In genomic region chr10:124710266-124710881, GRCh38 we compare ENCODE assay signal across 11 cellular contexts. TPM values are rescaled to one million over a fixed set of nuclear protein-coding genes. Genes with fewer than 3 reads are reported as not detected.
A peak's percentile ranks its signal among the peaks of the same experiment; 100 is the strongest.
DNase-seq lines count a peak whose midpoint lies in the region; ATAC-seq and TF ChIP-seq lines count a peak whose summit lies in the region.
"Had no signal": no experiment of that assay in that cellular context is flagged by ENCODE, and none has a peak within 500 bp of the region (broad histone marks: within the 10 kb centered on the region; RNA-seq: fewer than 3 reads in every experiment).

No MANE protein-coding gene starts in this region.

- no peaks in the 10 kb centered on the region for H3K79me2 ChIP-seq in smooth muscle cell (ENCODE audit: low read depth)

- H3K36me3 ChIP-seq in neutrophil (peaks cover 12% of the 10 kb centered on the region), tibial nerve (peaks cover 0 to 6% (median 0%) of the 10 kb centered on the region in 3 donors), MG63 (peaks cover 7% of the 10 kb centered on the region), smooth muscle cell (ENCODE audit: low read depth) (no peaks in the 10 kb centered on the region)

- H3K4me3 ChIP-seq in neutrophil (ENCODE audit: low read depth in 1 of 2, low read length in 1 of 2) (peak overlapping the region in 1 of 2 experiments; percentile 5), tibial nerve (no peak overlapping the region), MG63 (no peak overlapping the region), smooth muscle cell (no peak overlapping the region)

- no peak overlapping the region for H2AFZ ChIP-seq in smooth muscle cell (ENCODE audit: low read depth)

- no peaks in the 10 kb centered on the region for H3K9me3 Mint-ChIP-seq in activated T-cell treated with anti-CD3 and anti-CD28 coated beads, Interleukin-2, amount 50 U/mL, for 24 hours
- no peaks in the 10 kb centered on the region for H3K9me3 Mint-ChIP-seq in activated T-cell treated with anti-CD3 and anti-CD28 coated beads, Interleukin-2, amount 50 U/mL, for 4 hours
- no peaks in the 10 kb centered on the region for H3K9me3 Mint-ChIP-seq in activated CD4-positive, alpha-beta memory T cell treated with anti-CD3 and anti-CD28 coated beads for 36 hours

- CTCF ChIA-PET in activated CD4-positive, alpha-beta memory T cell treated with anti-CD3 and anti-CD28 coated beads for 36 hours (lab: Charles Lee), result no interaction called here

- no peak for ATAC-seq in activated T-cell treated with anti-CD3 and anti-CD28 coated beads, Interleukin-2, amount 50 U/mL, for 4 hours
- ATAC-seq: activated CD8-positive, alpha-beta memory T cell treated with anti-CD3 and anti-CD28 coated beads, Interleukin-2, amount 10 ng/mL, durations not matched to agents 7 days and 5 days had no signal

- WGBS in tibial nerve, 2 donors, result 43 to 46% methylated on average over 13 to 14 of the region's 14 CpGs
- WGBS in smooth muscle cell (ENCODE audit: low lambda C conversion rate), result 83% methylated on average over 14 of the region's 14 CpGs

- H3K27ac Mint-ChIP-seq in activated T-cell treated with anti-CD3 and anti-CD28 coated beads, Interleukin-2, amount 50 U/mL, for 24 hours, result peak overlapping the region; percentile 53
- H3K27ac Mint-ChIP-seq in activated CD4-positive, alpha-beta memory T cell treated with anti-CD3 and anti-CD28 coated beads for 36 hours, result no peak overlapping the region

- peak overlapping the region; percentile 53 for H3K27ac ChIP-seq in epithelial cell of prostate
- peak overlapping the region; percentile 94 for H3K27ac ChIP-seq in neutrophil
- H3K27ac ChIP-seq in tibial nerve, result peak overlapping the region; percentile 82 to 98 (median 88)
- H3K27ac ChIP-seq in smooth muscle cell (ENCODE audit: low read depth), result no peak overlapping the region

- H3K4me3 Mint-ChIP-seq in activated T-cell treated with anti-CD3 and anti-CD28 coated beads, Interleukin-2, amount 50 U/mL, for 24 hours, result no peak overlapping the region
- no peak overlapping the region for H3K4me3 Mint-ChIP-seq in activated T-cell treated with anti-CD3 and anti-CD28 coated beads, Interleukin-2, amount 50 U/mL, for 4 hours
- no peak overlapping the region for H3K4me3 Mint-ChIP-seq in activated CD4-positive, alpha-beta memory T cell treated with anti-CD3 and anti-CD28 coated beads for 36 hours
- H3K4me3 Mint-ChIP-seq: activated CD8-positive, alpha-beta memory T cell treated with anti-CD3 and anti-CD28 coated beads, Interleukin-2, amount 10 ng/mL, durations not matched to agents 7 days and 5 days had no signal

- H3F3A ChIP-seq in smooth muscle cell (ENCODE audit: low read depth), result peaks cover 4% of the 10 kb centered on the region

- peaks cover 90% of the 10 kb centered on the region for H3K4me1 Mint-ChIP-seq in activated T-cell treated with anti-CD3 and anti-CD28 coated beads, Interleukin-2, amount 50 U/mL, for 24 hours (ENCODE audit: low read depth)
- H3K4me1 Mint-ChIP-seq in activated T-cell treated with anti-CD3 and anti-CD28 coated beads, Interleukin-2, amount 50 U/mL, for 4 hours (ENCODE audit: low read depth), result peaks cover 91% of the 10 kb centered on the region
- H3K4me1 Mint-ChIP-seq in activated CD4-positive, alpha-beta memory T cell treated with anti-CD3 and anti-CD28 coated beads for 36 hours (ENCODE audit: low read depth), result peaks cover 87% of the 10 kb centered on the region

- H4K20me1 ChIP-seq in smooth muscle cell (ENCODE audit: low read depth), result peaks cover 94% of the 10 kb centered on the region

- POLR2A ChIA-PET in activated CD4-positive, alpha-beta memory T cell treated with anti-CD3 and anti-CD28 coated beads for 36 hours (lab: Charles Lee), result no interaction called here

- H3K36me3 Mint-ChIP-seq in activated T-cell treated with anti-CD3 and anti-CD28 coated beads, Interleukin-2, amount 50 U/mL, for 24 hours (ENCODE audit: low read depth), result peaks cover 20% of the 10 kb centered on the region
- peaks cover 5% of the 10 kb centered on the region for H3K36me3 Mint-ChIP-seq in activated T-cell treated with anti-CD3 and anti-CD28 coated beads, Interleukin-2, amount 50 U/mL, for 4 hours (ENCODE audit: insufficient read depth)
- H3K36me3 Mint-ChIP-seq in activated CD4-positive, alpha-beta memory T cell treated with anti-CD3 and anti-CD28 coated beads for 36 hours, result peaks cover 12% of the 10 kb centered on the region

- no peak for TF ChIP-seq POLR2A in tibial nerve (IDR thresholded peaks at IDR 0.05)

- intact Hi-C loops in activated CD4-positive, alpha-beta memory T cell treated with anti-CD3 and anti-CD28 coated beads for 36 hours (cut with micrococcal nuclease), result no loop called here

- H3K9me3 ChIP-seq in neutrophil, result no peaks in the 10 kb centered on the region
- no peaks in the 10 kb centered on the region for H3K9me3 ChIP-seq in tibial nerve
- no peaks in the 10 kb centered on the region for H3K9me3 ChIP-seq in MG63
- no peaks in the 10 kb centered on the region for H3K9me3 ChIP-seq in smooth muscle cell (replicated peaks; ENCODE audit: low read depth)

- no peak for TF ChIP-seq EP300 in tibial nerve (IDR thresholded peaks at IDR 0.05)

- TF ChIP-seq CTCF in neutrophil (IDR thresholded peaks at IDR 0.05) (no peak), tibial nerve (IDR thresholded peaks at IDR 0.05) (no peak), smooth muscle cell (IDR thresholded peaks at IDR 0.05; ENCODE audit: borderline replicate concordance, insufficient read depth, poor library complexity, severe bottlenecking) (no peak)

- no peak for DNase-seq in activated T-cell treated with anti-CD3 and anti-CD28 coated beads, Interleukin-2, amount 50 U/mL, for 24 hours
- DNase-seq in activated T-cell treated with anti-CD3 and anti-CD28 coated beads, Interleukin-2, amount 50 U/mL, for 4 hours, result no peak
- no peak for DNase-seq in epithelial cell of prostate (ENCODE audit: low read depth, low spot score)
- DNase-seq in tibial nerve (ENCODE audit: low spot score in 2 of 2), result no peak
- DNase-seq in MG63, result no peak
- no peak for DNase-seq in smooth muscle cell (lab: John Stamatoyannopoulos, UW; ENCODE audit: unreplicated experiment)
- no peak for DNase-seq in activated CD4-positive, alpha-beta memory T cell treated with anti-CD3 and anti-CD28 coated beads for 36 hours
- DNase-seq: activated CD8-positive, alpha-beta memory T cell treated with anti-CD3 and anti-CD28 coated beads, Interleukin-2, amount 10 ng/mL, durations not matched to agents 7 days and 5 days; NCI-H345; stimulated activated naive CD4-positive, alpha-beta T cell treated with Interleukin-2 at 50 U/mL for 16 hours had no signal

- H3K27me3 Mint-ChIP-seq in activated T-cell treated with anti-CD3 and anti-CD28 coated beads, Interleukin-2, amount 50 U/mL, for 24 hours, result no peaks in the 10 kb centered on the region
- H3K27me3 Mint-ChIP-seq in activated T-cell treated with anti-CD3 and anti-CD28 coated beads, Interleukin-2, amount 50 U/mL, for 4 hours (ENCODE audit: low read depth), result no peaks in the 10 kb centered on the region
- no peaks in the 10 kb centered on the region for H3K27me3 Mint-ChIP-seq in activated CD4-positive, alpha-beta memory T cell treated with anti-CD3 and anti-CD28 coated beads for 36 hours
- H3K27me3 Mint-ChIP-seq: activated CD8-positive, alpha-beta memory T cell treated with anti-CD3 and anti-CD28 coated beads, Interleukin-2, amount 10 ng/mL, durations not matched to agents 7 days and 5 days had no signal

- peaks cover 83 to 86% of the 10 kb centered on the region in 2 experiments for H3K4me1 ChIP-seq in neutrophil (ENCODE audit: control insufficient read depth in 1 of 2, insufficient read depth in 1 of 2, low read depth in 1 of 2, low read length in 1 of 2)
- peaks cover 9 to 92% (median 75%) of the 10 kb centered on the region in 4 donors for H3K4me1 ChIP-seq in tibial nerve
- peaks cover 12% of the 10 kb centered on the region for H3K4me1 ChIP-seq in smooth muscle cell (ENCODE audit: low read depth)

- H3K27me3 ChIP-seq in neutrophil (no peaks in the 10 kb centered on the region), tibial nerve (no peaks in the 10 kb centered on the region), MG63 (no peaks in the 10 kb centered on the region), smooth muscle cell (ENCODE audit: low read depth) (no peaks in the 10 kb centered on the region)

- no peak overlapping the region for H3K9ac ChIP-seq in smooth muscle cell (ENCODE audit: low read depth)

- no peak overlapping the region for H3K4me2 ChIP-seq in smooth muscle cell

RNA-seq across cellular contexts. Expression of gene FAM53B, which starts 33.8 kb away (rescaled TPM):
- 10 to 100 TPM; 12.9 to 19.2 (median 18.2) TPM for total RNA-seq in activated T-cell treated with anti-CD3 and anti-CD28 coated beads, Interleukin-2, amount 50 U/mL, for 4 hours
- 10 to 100 TPM; 60.8 to 84.8 (median 78.8) TPM for total RNA-seq in tibial nerve
- 14.4 and 15.8 TPM in 2 replicates for total RNA-seq in MG63 (2014; rRNA removed; shearing (Covaris generic); ENCODE audit: low replicate concordance)
- 6.2 and 9.3 TPM in 2 replicates for total RNA-seq in smooth muscle cell
- polyA plus RNA-seq in smooth muscle cell, result 5.5 and 9.3 TPM in 2 replicates
- total RNA-seq in activated CD4-positive, alpha-beta memory T cell treated with anti-CD3 and anti-CD28 coated beads for 36 hours, result 10 to 100 TPM; 25.3 to 25.5 TPM
